ENCODE assay signal across 8 cellular contexts in genomic region chr1:201709564-201710295, GRCh38.
DNase-seq lines count a peak whose midpoint lies in the region; ATAC-seq and TF ChIP-seq lines count a peak whose summit lies in the region.

No MANE protein-coding gene starts in this region.

- H3K27ac Mint-ChIP-seq in activated T-helper 17 cell treated with anti-CD3 and anti-CD28 coated beads, Interleukin-2, amount 50 U/mL, for 72 hours, result no peak overlapping the region

- H3K36me3 ChIP-seq in Peyer's patch (no peaks in the 10 kb centered on the region), parathyroid adenoma (ENCODE audit: control insufficient read depth, insufficient read depth, low read length) (no peaks in the 10 kb centered on the region), upper lobe of right lung (no peaks in the 10 kb centered on the region)

- H3K4me1 ChIP-seq in Peyer's patch (peaks cover 0 to 28% (median 8%) of the 10 kb centered on the region in 4 donors), parathyroid adenoma (peaks cover 3% of the 10 kb centered on the region), upper lobe of right lung (peaks cover 43% of the 10 kb centered on the region)

- H2AFZ ChIP-seq in parathyroid adenoma, result no peak overlapping the region

- ATAC-seq in HG03095 (IDR thresholded peaks at IDR 0.05; ENCODE audit: unreplicated experiment) (peak; percentile 74), upper lobe of right lung (peak; percentile 82)
- ATAC-seq in activated T-helper 17 cell treated with anti-CD3 and anti-CD28 coated beads, Interleukin-2, amount 50 U/mL, for 72 hours (replicated peaks), result peak; percentile 88

- H3K27me3 Mint-ChIP-seq in activated T-helper 17 cell treated with anti-CD3 and anti-CD28 coated beads, Interleukin-2, amount 50 U/mL, for 72 hours, result no peaks in the 10 kb centered on the region

- H3K9ac ChIP-seq in parathyroid adenoma, result no peak overlapping the region

- no peak overlapping the region for H3K27ac ChIP-seq in 22Rv1
- peak overlapping the region in 2 of 4 donors; percentile 20 to 34 for H3K27ac ChIP-seq in Peyer's patch
- no peak overlapping the region for H3K27ac ChIP-seq in parathyroid adenoma
- H3K27ac ChIP-seq in upper lobe of right lung, result no peak overlapping the region

- H3K4me2 ChIP-seq in parathyroid adenoma (ENCODE audit: low read length), result no peak overlapping the region

- no peaks in the 10 kb centered on the region for H3K79me2 ChIP-seq in parathyroid adenoma

- intact Hi-C loops in upper lobe of right lung (cut with DNase I), result loop anchor here (2.0 kb wide), 1 partner anchor 83 kb away; no protein-coding TSS in a partner anchor

- DNase-seq in Peyer's patch, result peak; percentile 52 to 85 (median 81)
- DNase-seq in globus pallidus (ENCODE audit: low spot score), result peak; percentile 80
- peak; percentile 87 for DNase-seq in upper lobe of right lung

- H3K4me3 Mint-ChIP-seq in activated T-helper 17 cell treated with anti-CD3 and anti-CD28 coated beads, Interleukin-2, amount 50 U/mL, for 72 hours, result no peak overlapping the region

- no peaks in the 10 kb centered on the region for H3K36me3 Mint-ChIP-seq in activated T-helper 17 cell treated with anti-CD3 and anti-CD28 coated beads, Interleukin-2, amount 50 U/mL, for 72 hours (ENCODE audit: low read depth)

- H3K4me3 ChIP-seq in Peyer's patch (no peak overlapping the region), parathyroid adenoma (ENCODE audit: low read depth, low read length) (no peak overlapping the region), upper lobe of right lung (no peak overlapping the region)

- no peaks in the 10 kb centered on the region for H3K9me3 Mint-ChIP-seq in activated T-helper 17 cell treated with anti-CD3 and anti-CD28 coated beads, Interleukin-2, amount 50 U/mL, for 72 hours

- H3K27me3 ChIP-seq in Peyer's patch (no peaks in the 10 kb centered on the region), parathyroid adenoma (ENCODE audit: control insufficient read depth, insufficient read depth, low read length) (no peaks in the 10 kb centered on the region), upper lobe of right lung (no peaks in the 10 kb centered on the region)

- TF ChIP-seq CTCF in 22Rv1 (IDR thresholded peaks at IDR 0.05) (peak; percentile 98), GM12872 (IDR thresholded peaks at IDR 0.05; ENCODE audit: insufficient read depth, low read depth, low read length) (peak; percentile 96), Peyer's patch (IDR thresholded peaks at IDR 0.05) (peak; percentile 71 to 90 (median 82)), parathyroid adenoma (IDR thresholded peaks at IDR 0.05) (peak; percentile 67), upper lobe of right lung (IDR thresholded peaks at IDR 0.05) (peak; percentile 95)

- H3K4me1 Mint-ChIP-seq in activated T-helper 17 cell treated with anti-CD3 and anti-CD28 coated beads, Interleukin-2, amount 50 U/mL, for 72 hours, result no peaks in the 10 kb centered on the region

- no peaks in the 10 kb centered on the region for H3K9me3 ChIP-seq in Peyer's patch
- no peaks in the 10 kb centered on the region for H3K9me3 ChIP-seq in parathyroid adenoma (ENCODE audit: control insufficient read depth, low read length)
- no peaks in the 10 kb centered on the region for H3K9me3 ChIP-seq in upper lobe of right lung

- TF ChIP-seq POLR2A in Peyer's patch (IDR thresholded peaks at IDR 0.05), result no peak
